21 cellular contexts compared by ENCODE assay signal in genomic region chr1:246000638-246001015, GRCh38.
A peak's percentile ranks its signal among the peaks of the same experiment; 100 is the strongest.
DNase-seq lines count a peak whose midpoint lies in the region; ATAC-seq and TF ChIP-seq lines count a peak whose summit lies in the region.
"Had no signal": no experiment of that assay in that cellular context is flagged by ENCODE, and none has a peak within 500 bp of the region (broad histone marks: within the 10 kb centered on the region; RNA-seq: fewer than 3 reads in every experiment).

No MANE protein-coding gene starts in this region.

- H3K27me3 Mint-ChIP-seq in HFFc6 (ENCODE audit: insufficient read depth): no peaks in the 10 kb centered on the region
- no peaks in the 10 kb centered on the region for H3K27me3 Mint-ChIP-seq in effector memory CD8-positive, alpha-beta T cell
- H3K27me3 Mint-ChIP-seq: CD4-positive, alpha-beta memory T cell had no signal

- intact Hi-C loops in right lobe of liver (cut with DNase I): loop anchor here in 1 of 2 donors (10.0 kb wide), 1 partner anchor 846 kb away; the partner anchor contains the start of gene KIF26B

- H4K20me1 ChIP-seq in hepatocyte (ENCODE audit: insufficient read depth, poor library complexity, severe bottlenecking): no peaks in the 10 kb centered on the region

- no peak overlapping the region for H4K12ac ChIP-seq in trophoblast cell (ENCODE audit: low read depth, low read length)

- H3K4me2 ChIP-seq in hepatocyte: no peak overlapping the region
- no peak overlapping the region for H3K4me2 ChIP-seq in trophoblast cell (ENCODE audit: low read length)
- H3K4me2 ChIP-seq: GM23338 had no signal

- no peak overlapping the region for H3K4me3 Mint-ChIP-seq in HFFc6
- no peak overlapping the region for H3K4me3 Mint-ChIP-seq in effector memory CD8-positive, alpha-beta T cell
- H3K4me3 Mint-ChIP-seq: CD4-positive, alpha-beta memory T cell; GM23338 had no signal

- peak overlapping the region; percentile 47 for H2BK120ac ChIP-seq in trophoblast cell (ENCODE audit: insufficient read depth, low read length, poor library complexity)

- no peak overlapping the region for H3K9ac ChIP-seq in trophoblast cell (ENCODE audit: low read length)

- H3K79me2 ChIP-seq in hepatocyte (no peaks in the 10 kb centered on the region), trophoblast cell (ENCODE audit: control insufficient read depth, insufficient read depth, low read length, poor library complexity) (no peaks in the 10 kb centered on the region)

- H3K4me1 Mint-ChIP-seq in HFFc6 (ENCODE audit: low read depth): peaks cover 86% of the 10 kb centered on the region
- H3K4me1 Mint-ChIP-seq in effector memory CD8-positive, alpha-beta T cell (ENCODE audit: low read depth in 2 of 2): no peaks in the 10 kb centered on the region

- TF ChIP-seq CTCF in HFFc6 (IDR thresholded peaks at IDR 0.05) (no peak), VCaP (conservative IDR thresholded peaks at IDR 0.05) (no peak), hepatocyte (IDR thresholded peaks at IDR 0.05; ENCODE audit: poor library complexity) (no peak), right lobe of liver (IDR thresholded peaks at IDR 0.05) (no peak)

- no peak overlapping the region for H3K4ac ChIP-seq in trophoblast cell (ENCODE audit: low read depth, low read length)

- WGBS in hepatocyte (ENCODE audit: low lambda C conversion rate, missing lambda C conversion rate): 92% methylated on average over 5 of the region's 5 CpGs
- no CpG with 5 or more reads among the region's 5 CpGs for WGBS in trophoblast cell (ENCODE audit: extremely low coverage, insufficient coverage, insufficient read length)
- WGBS in right lobe of liver (ENCODE audit: insufficient coverage, low coverage, low lambda C conversion rate, missing lambda C conversion rate): 96% methylated on average over 5 of the region's 5 CpGs

- H3K9me2 ChIP-seq in hepatocyte (replicated peaks; ENCODE audit: insufficient read depth): no peaks in the 10 kb centered on the region

- H3K36me3 Mint-ChIP-seq in HFFc6 (ENCODE audit: low read depth): peaks cover 26% of the 10 kb centered on the region
- no peaks in the 10 kb centered on the region for H3K36me3 Mint-ChIP-seq in effector memory CD8-positive, alpha-beta T cell (ENCODE audit: insufficient read depth)

- peak overlapping the region; percentile 64 for H2AK5ac ChIP-seq in trophoblast cell (ENCODE audit: low read length)

- H4K8ac ChIP-seq in trophoblast cell (ENCODE audit: low read depth, low read length): no peak overlapping the region

- H2BK12ac ChIP-seq in trophoblast cell (ENCODE audit: low read length): peak overlapping the region; percentile 92

- H3K4me3 ChIP-seq in hepatocyte (no peak overlapping the region), trophoblast cell (ENCODE audit: low read depth, low read length) (no peak overlapping the region), right lobe of liver (no peak overlapping the region)
- H3K4me3 ChIP-seq: GM12878, GM23338, HAP-1, SJSA1 had no signal

- peak overlapping the region; percentile 37 for H3K18ac ChIP-seq in trophoblast cell (ENCODE audit: low read length)

- no peaks in the 10 kb centered on the region for H3K27me3 ChIP-seq in hepatocyte
- H3K27me3 ChIP-seq in trophoblast cell (ENCODE audit: insufficient read depth, low read length): no peaks in the 10 kb centered on the region
- no peaks in the 10 kb centered on the region for H3K27me3 ChIP-seq in right lobe of liver
- H3K27me3 ChIP-seq: SJSA1 had no signal

- peak overlapping the region; percentile 9 for H2BK5ac ChIP-seq in trophoblast cell (ENCODE audit: low read depth, low read length, poor library complexity)

- no peaks in the 10 kb centered on the region; the same call in 1 of the 2 replicates for H3K9me3 Mint-ChIP-seq in HFFc6
- no peaks in the 10 kb centered on the region for H3K9me3 Mint-ChIP-seq in effector memory CD8-positive, alpha-beta T cell
- H3K9me3 Mint-ChIP-seq: GM23338 had no signal

- H3K79me1 ChIP-seq in trophoblast cell (ENCODE audit: low read length): peaks cover 29% of the 10 kb centered on the region

- H3K4me1 ChIP-seq in hepatocyte (ENCODE audit: insufficient read depth) (peaks cover 6% of the 10 kb centered on the region), trophoblast cell (ENCODE audit: control insufficient read depth in 1 of 2, insufficient read depth in 2 of 2, low read length in 2 of 2) (peaks cover 13 to 14% of the 10 kb centered on the region in 2 experiments), right lobe of liver (no peaks in the 10 kb centered on the region)
- H3K4me1 ChIP-seq: HAP-1 had no signal

- TF ChIP-seq POLR2A in right lobe of liver (IDR thresholded peaks at IDR 0.05): no peak

- H3K27ac ChIP-seq in VCaP (peak overlapping the region; percentile 69), hepatocyte (peak overlapping the region; percentile 75), trophoblast cell (ENCODE audit: low read depth, low read length) (no peak overlapping the region), right lobe of liver (no peak overlapping the region)
- H3K27ac ChIP-seq: SJSA1 had no signal

- no peak for DNase-seq in HFFc6
- no peak for DNase-seq in hepatocyte (ENCODE audit: low spot score)
- DNase-seq in trophoblast cell: no peak
- DNase-seq in effector memory CD8-positive, alpha-beta T cell: no peak
- DNase-seq in right lobe of liver: no peak
- no peak for DNase-seq in AG08395 (ENCODE audit: low spot score)
- no peak for DNase-seq in CD1c-positive myeloid dendritic cell (ENCODE audit: extremely low spot score)
- DNase-seq: Caco-2; CD4-positive, alpha-beta memory T cell; DMS 273 treated with DMSO at 0.1 percent for 48 hours; DND-41; KG1; NCI-H1105; NCI-H2081; NCI-H524 treated with DMSO at 0.1 percent for 48 hours had no signal

- H3K14ac ChIP-seq in trophoblast cell (ENCODE audit: low read length): no peak overlapping the region

- no peak overlapping the region for H3K23ac ChIP-seq in trophoblast cell (ENCODE audit: low read length)

- H3K9me3 ChIP-seq in hepatocyte (ENCODE audit: low read depth) (no peaks in the 10 kb centered on the region), trophoblast cell (ENCODE audit: insufficient read depth, low read depth, low read length) (no peaks in the 10 kb centered on the region), right lobe of liver (no peaks in the 10 kb centered on the region)
- H3K9me3 ChIP-seq: Caco-2, HAP-1, SJSA1 had no signal

- no peak overlapping the region for H2AFZ ChIP-seq in hepatocyte
- no peak overlapping the region for H2AFZ ChIP-seq in trophoblast cell (ENCODE audit: insufficient read depth, low read length, poor library complexity)
- H2AFZ ChIP-seq: GM23338 had no signal

- no peak for ATAC-seq in effector memory CD8-positive, alpha-beta T cell (replicated peaks)
- ATAC-seq in right lobe of liver: no peak
- ATAC-seq: GM23338, Right ventricle myocardium inferior had no signal

- H3K36me3 ChIP-seq in hepatocyte (replicated peaks; ENCODE audit: insufficient read depth, low read depth): no peaks in the 10 kb centered on the region
- peaks cover 0 to 1% of the 10 kb centered on the region in 2 experiments for H3K36me3 ChIP-seq in trophoblast cell (ENCODE audit: control insufficient read depth in 1 of 2, insufficient read depth in 2 of 2, low read length in 2 of 2)
- H3K36me3 ChIP-seq in right lobe of liver: no peaks in the 10 kb centered on the region
- H3K36me3 ChIP-seq: HAP-1, SJSA1 had no signal

- H4K91ac ChIP-seq in trophoblast cell (ENCODE audit: low read depth, low read length): peak overlapping the region; percentile 87

- H3K27ac Mint-ChIP-seq in HFFc6: peak overlapping the region; percentile 14; the same call in 1 of the 2 replicates
- H3K27ac Mint-ChIP-seq in effector memory CD8-positive, alpha-beta T cell: no peak overlapping the region
- H3K27ac Mint-ChIP-seq: GM23338 had no signal

Comparison
In these comparisons a context has a peak if more than half of its experiments do, and no peak if none do; other contexts are left out.
1. H3K27ac ChIP-seq: peak in VCaP (single experiment) and hepatocyte (single experiment); none in trophoblast cell (single experiment) and right lobe of liver (0 of 3).